ENCODE assay signal across 1 cellular context in genomic region chr6:27774264-27774600, GRCh38.
TF ChIP-seq lines count a peak whose summit lies in the region.
"Not testable (repeated sequence)": the region's sequence is repeated elsewhere in the genome, so short reads cannot be mapped to it uniquely, and the experiment has no call there.

No MANE protein-coding gene starts in this region.

TF ChIP-seq in K562, 482 proteins besides CTCF, POLR2A, EP300 and RAD21 (continued from another document):
- TF ChIP-seq NR2C1 (IDR thresholded peaks at IDR 0.05) (0 out of 2 replicates have a peak, but pooled peaks have one; percentile 14), HDAC2 (IDR thresholded peaks at IDR 0.05) (0 out of 2 replicates have a peak, but pooled peaks have one; percentile 36), ETV5 (CRISPR knock-in tag; IDR thresholded peaks at IDR 0.05; ENCODE audit: low read depth) (0 out of 2 replicates have a peak, but pooled peaks have one; percentile 11), FOXK1 (CRISPR knock-in tag; IDR thresholded peaks at IDR 0.05; ENCODE audit: borderline replicate concordance) (0 out of 2 replicates have a peak, but pooled peaks have one; percentile 15), TRIM24 (IDR thresholded peaks at IDR 0.05) (peak; percentile 5 to 44; a peak in 1 of 4 replicates), KDM1A (IDR thresholded peaks at IDR 0.05) (peak in 1 of 2 experiments; percentile 1; a peak in 2 of 4 replicates), SMARCA4 (IDR thresholded peaks at IDR 0.05) (peak; percentile 16; the same call in 1 of the 2 replicates), ZNF143 (CRISPR knock-in tag; IDR thresholded peaks at IDR 0.05) (peak; percentile 42; the same call in 1 of the 2 replicates), SMAD4 (CRISPR knock-in tag; conservative IDR thresholded peaks at IDR 0.05) (peak; percentile 61; the same call in 1 of the 2 replicates), CC2D1A (IDR thresholded peaks at IDR 0.05) (0 out of 2 replicates have a peak, but pooled peaks have one; percentile 1), DPF2 (IDR thresholded peaks at IDR 0.05) (peak; percentile 76; the same call in 1 of the 2 replicates)
- not testable (repeated sequence) for TF ChIP-seq NR2C1 (tag; IDR thresholded peaks at IDR 0.05)
- TF ChIP-seq, protein P1, sequence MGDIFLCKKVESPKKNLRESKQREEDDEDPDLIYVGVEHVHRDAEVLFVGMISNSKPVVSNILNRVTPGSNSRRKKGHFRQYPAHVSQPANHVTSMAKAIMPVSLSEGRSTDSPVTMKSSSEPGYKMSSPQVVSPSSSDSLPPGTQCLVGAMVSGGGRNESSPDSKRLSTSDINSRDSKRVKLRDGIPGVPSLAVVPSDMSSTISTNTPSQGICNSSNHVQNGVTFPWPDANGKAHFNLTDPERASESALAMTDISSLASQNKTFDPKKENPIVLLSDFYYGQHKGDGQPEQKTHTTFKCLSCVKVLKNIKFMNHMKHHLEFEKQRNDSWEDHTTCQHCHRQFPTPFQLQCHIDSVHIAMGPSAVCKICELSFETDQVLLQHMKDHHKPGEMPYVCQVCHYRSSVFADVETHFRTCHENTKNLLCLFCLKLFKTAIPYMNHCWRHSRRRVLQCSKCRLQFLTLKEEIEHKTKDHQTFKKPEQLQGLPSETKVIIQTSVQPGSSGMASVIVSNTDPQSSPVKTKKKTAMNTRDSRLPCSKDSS (IDR thresholded peaks at IDR 0.05; ENCODE audit: low read depth, partially characterized antibody) = peak; percentile 1
- TF ChIP-seq, protein P2, sequence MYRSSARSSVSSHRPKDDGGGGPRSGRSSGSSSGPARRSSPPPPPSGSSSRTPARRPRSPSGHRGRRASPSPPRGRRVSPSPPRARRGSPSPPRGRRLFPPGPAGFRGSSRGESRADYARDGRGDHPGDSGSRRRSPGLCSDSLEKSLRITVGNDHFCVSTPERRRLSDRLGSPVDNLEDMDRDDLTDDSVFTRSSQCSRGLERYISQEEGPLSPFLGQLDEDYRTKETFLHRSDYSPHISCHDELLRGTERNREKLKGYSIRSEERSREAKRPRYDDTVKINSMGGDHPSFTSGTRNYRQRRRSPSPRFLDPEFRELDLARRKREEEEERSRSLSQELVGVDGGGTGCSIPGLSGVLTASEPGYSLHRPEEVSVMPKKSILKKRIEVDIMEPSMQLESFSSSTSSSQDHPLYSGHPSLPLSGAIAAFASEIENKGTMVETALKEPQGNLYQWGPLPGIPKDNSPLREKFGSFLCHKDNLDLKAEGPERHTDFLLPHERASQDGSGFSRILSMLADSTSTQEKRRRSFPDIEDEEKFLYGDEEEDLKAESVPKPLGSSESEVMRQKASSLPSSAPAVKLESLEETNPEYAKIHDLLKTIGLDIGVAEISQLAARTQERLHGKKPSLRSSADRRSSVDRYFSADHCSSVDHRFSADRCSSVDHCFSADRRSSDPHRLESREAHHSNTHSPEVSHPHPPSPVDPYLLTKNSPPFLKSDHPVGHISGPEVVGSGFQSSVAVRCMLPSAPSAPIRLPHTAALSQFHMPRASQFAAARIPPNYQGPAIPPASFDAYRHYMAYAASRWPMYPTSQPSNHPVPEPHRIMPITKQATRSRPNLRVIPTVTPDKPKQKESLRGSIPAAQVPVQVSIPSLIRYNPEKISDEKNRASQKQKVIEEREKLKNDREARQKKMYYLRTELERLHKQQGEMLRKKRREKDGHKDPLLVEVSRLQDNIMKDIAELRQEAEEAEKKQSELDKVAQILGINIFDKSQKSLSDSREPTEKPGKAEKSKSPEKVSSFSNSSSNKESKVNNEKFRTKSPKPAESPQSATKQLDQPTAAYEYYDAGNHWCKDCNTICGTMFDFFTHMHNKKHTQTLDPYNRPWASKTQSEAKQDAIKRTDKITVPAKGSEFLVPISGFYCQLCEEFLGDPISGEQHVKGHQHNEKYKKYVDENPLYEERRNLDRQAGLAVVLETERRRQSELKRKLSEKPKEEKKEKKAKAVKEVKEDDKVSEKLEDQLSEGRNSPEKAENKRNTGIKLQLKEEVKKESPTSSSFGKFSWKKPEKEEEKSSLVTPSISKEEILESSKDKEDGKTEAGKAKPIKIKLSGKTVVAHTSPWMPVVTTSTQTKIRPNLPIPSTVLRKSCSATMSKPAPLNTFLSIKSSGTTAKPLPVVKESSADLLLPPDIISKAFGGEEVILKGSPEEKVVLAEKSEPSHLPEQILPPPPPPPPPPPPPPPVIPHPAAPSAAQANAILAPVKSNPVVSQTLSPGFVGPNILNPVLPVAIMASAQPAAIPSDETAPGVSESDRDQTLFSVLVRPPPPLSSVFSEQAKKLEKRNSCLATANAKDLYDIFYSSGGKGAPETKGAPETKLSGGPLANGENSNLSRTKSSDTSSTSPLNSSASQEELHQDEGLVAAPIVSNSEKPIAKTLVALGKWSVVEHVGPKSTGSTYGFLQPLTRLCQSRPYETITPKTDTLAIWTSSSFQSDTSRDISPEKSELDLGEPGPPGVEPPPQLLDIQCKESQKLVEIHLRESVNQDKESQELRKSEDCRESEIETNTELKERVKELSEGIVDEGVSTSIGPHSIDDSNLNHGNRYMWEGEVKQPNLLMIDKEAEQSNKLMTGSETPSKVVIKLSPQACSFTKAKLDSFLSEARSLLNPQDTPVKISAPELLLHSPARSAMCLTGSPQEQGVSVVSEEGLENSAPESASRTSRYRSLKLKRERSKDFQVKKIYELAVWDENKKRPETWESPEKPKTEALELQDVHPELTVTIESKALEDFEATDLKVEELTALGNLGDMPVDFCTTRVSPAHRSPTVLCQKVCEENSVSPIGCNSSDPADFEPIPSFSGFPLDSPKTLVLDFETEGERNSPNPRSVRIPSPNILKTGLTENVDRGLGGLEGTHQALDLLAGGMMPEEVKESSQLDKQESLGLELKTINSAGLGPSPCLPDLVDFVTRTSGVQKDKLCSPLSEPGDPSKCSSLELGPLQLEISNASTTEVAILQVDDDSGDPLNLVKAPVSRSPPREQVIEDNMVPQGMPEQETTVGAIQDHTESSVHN (IDR thresholded peaks at IDR 0.05; ENCODE audit: borderline replicate concordance in 1 of 2, low read depth in 1 of 2) = 0 out of 4 replicates have a peak, but pooled peaks of 1 of the 2 experiments have one; percentile 10
- TF ChIP-seq, protein P3, sequence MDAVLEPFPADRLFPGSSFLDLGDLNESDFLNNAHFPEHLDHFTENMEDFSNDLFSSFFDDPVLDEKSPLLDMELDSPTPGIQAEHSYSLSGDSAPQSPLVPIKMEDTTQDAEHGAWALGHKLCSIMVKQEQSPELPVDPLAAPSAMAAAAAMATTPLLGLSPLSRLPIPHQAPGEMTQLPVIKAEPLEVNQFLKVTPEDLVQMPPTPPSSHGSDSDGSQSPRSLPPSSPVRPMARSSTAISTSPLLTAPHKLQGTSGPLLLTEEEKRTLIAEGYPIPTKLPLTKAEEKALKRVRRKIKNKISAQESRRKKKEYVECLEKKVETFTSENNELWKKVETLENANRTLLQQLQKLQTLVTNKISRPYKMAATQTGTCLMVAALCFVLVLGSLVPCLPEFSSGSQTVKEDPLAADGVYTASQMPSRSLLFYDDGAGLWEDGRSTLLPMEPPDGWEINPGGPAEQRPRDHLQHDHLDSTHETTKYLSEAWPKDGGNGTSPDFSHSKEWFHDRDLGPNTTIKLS (IDR thresholded peaks at IDR 0.05; ENCODE audit: borderline replicate concordance, low read depth) = 0 out of 2 replicates have a peak, but pooled peaks have one; percentile 11
- TF ChIP-seq, protein P4, sequence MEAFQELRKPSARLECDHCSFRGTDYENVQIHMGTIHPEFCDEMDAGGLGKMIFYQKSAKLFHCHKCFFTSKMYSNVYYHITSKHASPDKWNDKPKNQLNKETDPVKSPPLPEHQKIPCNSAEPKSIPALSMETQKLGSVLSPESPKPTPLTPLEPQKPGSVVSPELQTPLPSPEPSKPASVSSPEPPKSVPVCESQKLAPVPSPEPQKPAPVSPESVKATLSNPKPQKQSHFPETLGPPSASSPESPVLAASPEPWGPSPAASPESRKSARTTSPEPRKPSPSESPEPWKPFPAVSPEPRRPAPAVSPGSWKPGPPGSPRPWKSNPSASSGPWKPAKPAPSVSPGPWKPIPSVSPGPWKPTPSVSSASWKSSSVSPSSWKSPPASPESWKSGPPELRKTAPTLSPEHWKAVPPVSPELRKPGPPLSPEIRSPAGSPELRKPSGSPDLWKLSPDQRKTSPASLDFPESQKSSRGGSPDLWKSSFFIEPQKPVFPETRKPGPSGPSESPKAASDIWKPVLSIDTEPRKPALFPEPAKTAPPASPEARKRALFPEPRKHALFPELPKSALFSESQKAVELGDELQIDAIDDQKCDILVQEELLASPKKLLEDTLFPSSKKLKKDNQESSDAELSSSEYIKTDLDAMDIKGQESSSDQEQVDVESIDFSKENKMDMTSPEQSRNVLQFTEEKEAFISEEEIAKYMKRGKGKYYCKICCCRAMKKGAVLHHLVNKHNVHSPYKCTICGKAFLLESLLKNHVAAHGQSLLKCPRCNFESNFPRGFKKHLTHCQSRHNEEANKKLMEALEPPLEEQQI (IDR thresholded peaks at IDR 0.05) = peak; percentile 13
- TF ChIP-seq, protein P5, sequence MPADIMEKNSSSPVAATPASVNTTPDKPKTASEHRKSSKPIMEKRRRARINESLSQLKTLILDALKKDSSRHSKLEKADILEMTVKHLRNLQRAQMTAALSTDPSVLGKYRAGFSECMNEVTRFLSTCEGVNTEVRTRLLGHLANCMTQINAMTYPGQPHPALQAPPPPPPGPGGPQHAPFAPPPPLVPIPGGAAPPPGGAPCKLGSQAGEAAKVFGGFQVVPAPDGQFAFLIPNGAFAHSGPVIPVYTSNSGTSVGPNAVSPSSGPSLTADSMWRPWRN (IDR thresholded peaks at IDR 0.05; ENCODE audit: low read depth) = 0 out of 2 replicates have a peak, but pooled peaks have one; percentile 1
